Comparison of ENCODE assay signal across 1 cellular context in the genomic region with DNA sequence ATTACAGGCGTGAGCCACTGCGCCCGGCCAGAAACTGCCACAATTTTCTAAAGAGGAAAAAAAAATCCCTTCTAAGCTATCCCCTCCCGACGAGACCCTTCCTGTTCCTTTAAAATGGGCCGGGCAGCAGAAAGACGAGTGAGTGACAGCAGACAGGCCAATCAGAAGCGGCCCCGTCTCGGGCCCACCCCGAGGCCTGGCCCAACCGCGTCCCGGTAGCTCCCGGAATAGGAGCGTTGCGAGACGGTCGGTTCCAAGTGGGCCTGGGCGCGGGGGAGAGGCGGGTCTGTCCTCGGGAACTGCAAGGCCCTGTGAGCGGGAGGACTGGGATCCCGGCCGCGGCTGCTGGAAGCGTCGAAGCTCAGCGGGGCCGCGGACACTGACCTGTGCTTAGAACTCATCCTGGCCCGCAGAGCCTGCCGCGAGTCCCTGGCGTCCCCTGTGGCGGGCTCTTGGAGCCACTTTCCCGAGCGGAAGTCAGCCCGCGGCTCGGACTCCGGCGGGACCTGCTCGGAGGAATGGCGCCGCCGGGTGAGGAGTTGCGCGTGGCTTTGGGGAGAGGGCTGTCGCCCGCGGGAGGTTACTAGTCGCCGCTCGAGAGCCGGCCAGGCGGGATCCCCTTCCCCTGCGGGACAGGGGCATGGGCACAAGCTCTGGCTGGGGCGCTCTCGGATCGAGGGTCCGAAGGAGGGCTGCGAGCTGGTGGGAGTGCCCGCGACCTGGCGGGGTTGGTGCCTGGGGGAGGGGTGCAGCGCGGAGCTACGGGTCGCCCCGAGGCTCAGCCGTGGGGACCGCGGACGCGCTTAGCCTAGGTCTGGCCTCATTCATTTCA.
TF ChIP-seq lines count a peak whose summit lies in the region.

Gene MROH8 (minus strand): TSS at position 710 of the 832 bp plus-strand sequence.
Gene RPN2 (plus strand): TSS at position 492 of the 832 bp plus-strand sequence. CDS start 27 bp downstream, at position 519.

TF ChIP-seq in K562, 482 proteins besides CTCF, POLR2A, EP300 and RAD21 (continued from another document and continues in another):
- TF ChIP-seq, protein P1, sequence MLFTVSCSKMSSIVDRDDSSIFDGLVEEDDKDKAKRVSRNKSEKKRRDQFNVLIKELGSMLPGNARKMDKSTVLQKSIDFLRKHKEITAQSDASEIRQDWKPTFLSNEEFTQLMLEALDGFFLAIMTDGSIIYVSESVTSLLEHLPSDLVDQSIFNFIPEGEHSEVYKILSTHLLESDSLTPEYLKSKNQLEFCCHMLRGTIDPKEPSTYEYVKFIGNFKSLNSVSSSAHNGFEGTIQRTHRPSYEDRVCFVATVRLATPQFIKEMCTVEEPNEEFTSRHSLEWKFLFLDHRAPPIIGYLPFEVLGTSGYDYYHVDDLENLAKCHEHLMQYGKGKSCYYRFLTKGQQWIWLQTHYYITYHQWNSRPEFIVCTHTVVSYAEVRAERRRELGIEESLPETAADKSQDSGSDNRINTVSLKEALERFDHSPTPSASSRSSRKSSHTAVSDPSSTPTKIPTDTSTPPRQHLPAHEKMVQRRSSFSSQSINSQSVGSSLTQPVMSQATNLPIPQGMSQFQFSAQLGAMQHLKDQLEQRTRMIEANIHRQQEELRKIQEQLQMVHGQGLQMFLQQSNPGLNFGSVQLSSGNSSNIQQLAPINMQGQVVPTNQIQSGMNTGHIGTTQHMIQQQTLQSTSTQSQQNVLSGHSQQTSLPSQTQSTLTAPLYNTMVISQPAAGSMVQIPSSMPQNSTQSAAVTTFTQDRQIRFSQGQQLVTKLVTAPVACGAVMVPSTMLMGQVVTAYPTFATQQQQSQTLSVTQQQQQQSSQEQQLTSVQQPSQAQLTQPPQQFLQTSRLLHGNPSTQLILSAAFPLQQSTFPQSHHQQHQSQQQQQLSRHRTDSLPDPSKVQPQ (CRISPR knock-in tag; IDR thresholded peaks at IDR 0.05; ENCODE audit: borderline replicate concordance), result no peak
- TF ChIP-seq ZBTB1 (CRISPR knock-in tag; IDR thresholded peaks at IDR 0.05; ENCODE audit: borderline replicate concordance, low read depth) (no peak), ESRRB (CRISPR knock-in tag; IDR thresholded peaks at IDR 0.05; ENCODE audit: borderline replicate concordance) (no peak), BCOR (IDR thresholded peaks at IDR 0.05) (no peak), HBP1 (CRISPR knock-in tag; IDR thresholded peaks at IDR 0.05) (no peak), THRB (CRISPR knock-in tag; conservative IDR thresholded peaks at IDR 0.05) (no peak), MAZ (CRISPR knock-in tag; conservative IDR thresholded peaks at IDR 0.05 in 1 of 2, IDR thresholded peaks at IDR 0.05 in 1 of 2) (peak in 1 of 2 experiments; percentile 67; a peak in 3 of 4 replicates), ZNF696 (CRISPR knock-in tag; conservative IDR thresholded peaks at IDR 0.05) (no peak), CBFA2T2 (conservative IDR thresholded peaks at IDR 0.05) (no peak), FOXJ2 (tag; IDR thresholded peaks at IDR 0.05) (no peak), POLR2AphosphoS2 (IDR thresholded peaks at IDR 0.05; ENCODE audit: low read length) (no peak), ZNF511 (CRISPR knock-in tag; IDR thresholded peaks at IDR 0.05) (0 out of 2 replicates have a peak, but pooled peaks have one; percentile 37), AFF4 (CRISPR knock-in tag; IDR thresholded peaks at IDR 0.05) (peak; percentile 73; the same call in 1 of the 2 replicates), TCF3 (CRISPR knock-in tag; IDR thresholded peaks at IDR 0.05) (no peak; the same call in 1 of the 2 replicates), FOXA1 (IDR thresholded peaks at IDR 0.05; ENCODE audit: borderline replicate concordance) (no peak), XRCC4 (IDR thresholded peaks at IDR 0.05; ENCODE audit: extremely low read depth, insufficient read depth, insufficient read length) (no peak), E2F6 (IDR thresholded peaks at IDR 0.05; ENCODE audit: borderline replicate concordance in 1 of 2, extremely low read depth in 1 of 2, insufficient read depth in 1 of 2, insufficient read length in 1 of 2, low read depth in 1 of 2, low read length in 1 of 2, poor library complexity in 1 of 2, severe bottlenecking in 1 of 2) (peak in 1 of 2 experiments; percentile 21), STAT6 (CRISPR knock-in tag; IDR thresholded peaks at IDR 0.05) (no peak), ZNF780A (CRISPR knock-in tag; IDR thresholded peaks at IDR 0.05) (no peak), SNIP1 (IDR thresholded peaks at IDR 0.05; ENCODE audit: low read depth) (no peak), SMARCA5 (IDR thresholded peaks at IDR 0.05) (no peak), NCOA6 (IDR thresholded peaks at IDR 0.05) (no peak), MTA2 (IDR thresholded peaks at IDR 0.05; ENCODE audit: low read depth) (no peak), GTF2B (IDR thresholded peaks at IDR 0.05; ENCODE audit: extremely low read depth, insufficient read length) (no peak)
- TF ChIP-seq, protein P2, sequence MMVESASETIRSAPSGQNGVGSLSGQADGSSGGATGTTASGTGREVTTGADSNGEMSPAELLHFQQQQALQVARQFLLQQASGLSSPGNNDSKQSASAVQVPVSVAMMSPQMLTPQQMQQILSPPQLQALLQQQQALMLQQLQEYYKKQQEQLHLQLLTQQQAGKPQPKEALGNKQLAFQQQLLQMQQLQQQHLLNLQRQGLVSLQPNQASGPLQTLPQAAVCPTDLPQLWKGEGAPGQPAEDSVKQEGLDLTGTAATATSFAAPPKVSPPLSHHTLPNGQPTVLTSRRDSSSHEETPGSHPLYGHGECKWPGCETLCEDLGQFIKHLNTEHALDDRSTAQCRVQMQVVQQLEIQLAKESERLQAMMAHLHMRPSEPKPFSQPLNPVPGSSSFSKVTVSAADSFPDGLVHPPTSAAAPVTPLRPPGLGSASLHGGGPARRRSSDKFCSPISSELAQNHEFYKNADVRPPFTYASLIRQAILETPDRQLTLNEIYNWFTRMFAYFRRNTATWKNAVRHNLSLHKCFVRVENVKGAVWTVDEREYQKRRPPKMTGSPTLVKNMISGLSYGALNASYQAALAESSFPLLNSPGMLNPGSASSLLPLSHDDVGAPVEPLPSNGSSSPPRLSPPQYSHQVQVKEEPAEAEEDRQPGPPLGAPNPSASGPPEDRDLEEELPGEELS (CRISPR knock-in tag; IDR thresholded peaks at IDR 0.05; ENCODE audit: borderline replicate concordance), result no peak
- TF ChIP-seq, protein P3, sequence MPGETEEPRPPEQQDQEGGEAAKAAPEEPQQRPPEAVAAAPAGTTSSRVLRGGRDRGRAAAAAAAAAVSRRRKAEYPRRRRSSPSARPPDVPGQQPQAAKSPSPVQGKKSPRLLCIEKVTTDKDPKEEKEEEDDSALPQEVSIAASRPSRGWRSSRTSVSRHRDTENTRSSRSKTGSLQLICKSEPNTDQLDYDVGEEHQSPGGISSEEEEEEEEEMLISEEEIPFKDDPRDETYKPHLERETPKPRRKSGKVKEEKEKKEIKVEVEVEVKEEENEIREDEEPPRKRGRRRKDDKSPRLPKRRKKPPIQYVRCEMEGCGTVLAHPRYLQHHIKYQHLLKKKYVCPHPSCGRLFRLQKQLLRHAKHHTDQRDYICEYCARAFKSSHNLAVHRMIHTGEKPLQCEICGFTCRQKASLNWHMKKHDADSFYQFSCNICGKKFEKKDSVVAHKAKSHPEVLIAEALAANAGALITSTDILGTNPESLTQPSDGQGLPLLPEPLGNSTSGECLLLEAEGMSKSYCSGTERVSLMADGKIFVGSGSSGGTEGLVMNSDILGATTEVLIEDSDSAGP (CRISPR knock-in tag; IDR thresholded peaks at IDR 0.05), result peak; percentile 93
- TF ChIP-seq, protein P4, sequence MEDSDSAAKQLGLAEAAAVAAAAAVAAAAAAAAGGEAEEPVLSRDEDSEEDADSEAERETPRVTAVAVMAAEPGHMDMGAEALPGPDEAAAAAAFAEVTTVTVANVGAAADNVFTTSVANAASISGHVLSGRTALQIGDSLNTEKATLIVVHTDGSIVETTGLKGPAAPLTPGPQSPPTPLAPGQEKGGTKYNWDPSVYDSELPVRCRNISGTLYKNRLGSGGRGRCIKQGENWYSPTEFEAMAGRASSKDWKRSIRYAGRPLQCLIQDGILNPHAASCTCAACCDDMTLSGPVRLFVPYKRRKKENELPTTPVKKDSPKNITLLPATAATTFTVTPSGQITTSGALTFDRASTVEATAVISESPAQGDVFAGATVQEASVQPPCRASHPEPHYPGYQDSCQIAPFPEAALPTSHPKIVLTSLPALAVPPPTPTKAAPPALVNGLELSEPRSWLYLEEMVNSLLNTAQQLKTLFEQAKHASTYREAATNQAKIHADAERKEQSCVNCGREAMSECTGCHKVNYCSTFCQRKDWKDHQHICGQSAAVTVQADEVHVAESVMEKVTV (CRISPR knock-in tag; IDR thresholded peaks at IDR 0.05), result no peak
